In genomic region chr17:68623811-68624210, GRCh38 we compare ENCODE assay signal across 29 cellular contexts. TPM values are rescaled to one million over a fixed set of nuclear protein-coding genes. Genes with fewer than 3 reads are reported as not detected.
"Had no signal": no experiment of that assay in that cellular context is flagged by ENCODE, and none has a peak within 500 bp of the region (broad histone marks: within the 10 kb centered on the region; RNA-seq: fewer than 3 reads in every experiment).

No MANE protein-coding gene starts in this region.

- H3K4me1 ChIP-seq: neural progenitor cell, psoas muscle, right lobe of liver, sigmoid colon, tibial artery, upper lobe of left lung had no signal

- H3K36me3 ChIP-seq: neural progenitor cell, ovary, right lobe of liver, sigmoid colon, spleen, suprapubic skin, tibial artery, transverse colon, upper lobe of left lung, vagina had no signal

- ATAC-seq: natural killer cell; psoas muscle; right cardiac atrium; right lobe of liver; stimulated activated naive CD8-positive, alpha-beta T cell treated with anti-CD3 and anti-CD28 coated beads, Interleukin-15, amount 100 ng/mL, for 72 hours; stimulated activated naive CD8-positive, alpha-beta T cell treated with anti-CD3 and anti-CD28 coated beads, Interleukin-15, Interleukin-2, amounts not matched to agents 100 U/mL and 50 U/mL, for 24 hours had no signal

- H3K79me2 ChIP-seq: parathyroid adenoma had no signal

- H3K4me3 ChIP-seq: neural progenitor cell, ovary, psoas muscle, right lobe of liver, sigmoid colon, skin epidermis, smooth muscle cell, spleen, suprapubic skin, testis, tibial artery, transverse colon, upper lobe of left lung, vagina had no signal

- H2AFZ ChIP-seq: neural progenitor cell had no signal

- H3K27ac ChIP-seq: neural progenitor cell, ovary, parathyroid adenoma, psoas muscle, right lobe of liver, sigmoid colon, skin epidermis, spleen, suprapubic skin, tibial artery, transverse colon, upper lobe of left lung, vagina had no signal

- H3K9me3 ChIP-seq: ovary, psoas muscle, right lobe of liver, sigmoid colon, spleen, suprapubic skin, testis, tibial artery, transverse colon, upper lobe of left lung, vagina had no signal

- H3K9ac ChIP-seq: neural progenitor cell, parathyroid adenoma had no signal

- H3K4me2 ChIP-seq: neural progenitor cell, smooth muscle cell had no signal

- H3K27me3 ChIP-seq: neural progenitor cell, ovary, right lobe of liver, sigmoid colon, spleen, suprapubic skin, testis, tibial artery, transverse colon, upper lobe of left lung, vagina had no signal

- DNase-seq: natural killer cell; occipital lobe; ovary; posterior cingulate gyrus; psoas muscle; right cardiac atrium; right lobe of liver; sigmoid colon; spleen; stimulated activated CD4-positive, alpha-beta T cell treated with anti-CD3 and anti-CD28 coated beads, Interleukin-12 subunit alpha, Interleukin-12 subunit beta, amount 100 ng/mL, for 4 hours; stimulated activated CD4-positive, alpha-beta T cell treated with anti-CD3 and anti-CD28 coated beads, Interleukin-1b, Interleukin-23, amount 100 ng/mL, for 48 hours; stimulated activated CD4-positive, alpha-beta T cell treated with anti-CD3 and anti-CD28 coated beads, Interleukin-4, amount 100 ng/mL, for 1 hour; stimulated activated CD4-positive, alpha-beta T cell treated with anti-CD3 and anti-CD28 coated beads, Interleukin-4, amount 100 ng/mL, for 4 hours; stimulated activated CD8-positive, alpha-beta memory T cell treated with anti-CD3 and anti-CD28 coated beads, Interleukin-4, amount 100 ng/mL, for 48 hours; stimulated activated naive CD4-positive, alpha-beta T cell; stimulated activated naive CD8-positive, alpha-beta T cell treated with anti-CD3 and anti-CD28 coated beads, Interleukin-15, amount 100 ng/mL, for 72 hours; stimulated activated naive CD8-positive, alpha-beta T cell treated with anti-CD3 and anti-CD28 coated beads, Interleukin-15, Interleukin-2, amounts not matched to agents 100 U/mL and 50 U/mL, for 24 hours; substantia nigra; testis; tibial artery; transverse colon; upper lobe of left lung had no signal

RNA-seq across cellular contexts. Expression of gene FAM20A, which starts 22.6 kb away (rescaled TPM):
- polyA plus RNA-seq: neural cell had no signal
